ENCODE assay signal across 11 cellular contexts in genomic region chr1:91440845-91441244, GRCh38. TPM values are rescaled to one million over a fixed set of nuclear protein-coding genes. Genes with fewer than 3 reads are reported as not detected.
DNase-seq lines count a peak whose midpoint lies in the region; ATAC-seq and TF ChIP-seq lines count a peak whose summit lies in the region.
"Had no signal": no experiment of that assay in that cellular context is flagged by ENCODE, and none has a peak within 500 bp of the region (broad histone marks: within the 10 kb centered on the region; RNA-seq: fewer than 3 reads in every experiment).

No MANE protein-coding gene starts in this region.

- WGBS in aorta, 2 donors, result 74% methylated on average over 1 of the region's 1 CpG

- peaks cover 2% of the 10 kb centered on the region for H3K9me3 ChIP-seq in aorta (ENCODE audit: control insufficient read depth, low read length)

- H3K4me3 ChIP-seq in HFF-Myc (replicated peaks; ENCODE audit: low read depth, low read length), result no peak overlapping the region
- no peak overlapping the region for H3K4me3 ChIP-seq in fibroblast of the aortic adventitia (ENCODE audit: low read depth, low read length)
- no peak overlapping the region for H3K4me3 ChIP-seq in aorta (ENCODE audit: low read length in 2 of 2)

- H3K27me3 ChIP-seq in aorta (ENCODE audit: control insufficient read depth in 1 of 2, insufficient read depth in 2 of 2, low read length in 1 of 2), result no peaks in the 10 kb centered on the region

- ATAC-seq in GM21367 (IDR thresholded peaks at IDR 0.05; ENCODE audit: unreplicated experiment) (no peak), aorta (ENCODE audit: low FRiP score) (no peak)
- ATAC-seq: activated CD4-positive, CD25-positive, alpha-beta regulatory T cell treated with anti-CD3 and anti-CD28 coated beads, Interleukin-2, amount 50 U/mL, for 24 hours had no signal

- POLR2A ChIA-PET in RWPE1 (lab: Yijun Ruan, JAX; ENCODE audit: low non-redundant PET), result no interaction called here

- DNase-seq in COLO829 (ENCODE audit: low spot score), result peak; percentile 33
- DNase-seq in HFF-Myc (ENCODE audit: extremely low read depth, low read depth), result no peak
- peak; percentile 17 for DNase-seq in RWPE1 (ENCODE audit: low spot score)
- DNase-seq in fibroblast of the aortic adventitia (ENCODE audit: low read depth), result peak; percentile 31
- DNase-seq in NCI-H2171 (lab: John Stamatoyannopoulos, UW), result no peak
- DNase-seq in aorta, result no peak
- DNase-seq in stimulated activated CD4-positive, alpha-beta T cell treated with anti-CD3 and anti-CD28 coated beads, Interleukin-4, amount 100 ng/mL, for 1 hour, result no peak
- DNase-seq: activated naive CD8-positive, alpha-beta T cell treated with anti-CD3 and anti-CD28 coated beads, Interleukin-2, amount 10 ng/mL, durations not matched to agents 7 days and 5 days; NCI-H510A had no signal

- TF ChIP-seq CTCF in HFF-Myc (IDR thresholded peaks at IDR 0.05; ENCODE audit: low read depth, low read length, missing control alignments) (peak; percentile 10), RWPE1 (conservative IDR thresholded peaks at IDR 0.05; ENCODE audit: low read depth) (peak; percentile 40), fibroblast of the aortic adventitia (IDR thresholded peaks at IDR 0.05; ENCODE audit: insufficient read depth, low read length) (peak; percentile 24)

- no peaks in the 10 kb centered on the region for H3K4me1 ChIP-seq in aorta (ENCODE audit: control insufficient read depth in 1 of 2, insufficient read depth in 2 of 2, low read length in 2 of 2)

- no peaks in the 10 kb centered on the region for H3K36me3 ChIP-seq in aorta (ENCODE audit: control insufficient read depth in 1 of 2, insufficient read depth in 2 of 2, low read length in 1 of 2)

- CTCF ChIA-PET in RWPE1 (lab: Yijun Ruan, JAX), result no interaction called here

- intact Hi-C loops in aorta (cut with DNase I), result no loop called here

- no peak overlapping the region for H3K27ac ChIP-seq in RWPE1
- no peak overlapping the region for H3K27ac ChIP-seq in aorta (ENCODE audit: low read depth in 1 of 2, low read length in 2 of 2)

RNA-seq across cellular contexts. Expression of gene HFM1, which starts 36.2 kb away (rescaled TPM):
- total RNA-seq in fibroblast of the aortic adventitia (ENCODE audit: low replicate concordance) (0.49 and 2.0 TPM in 2 replicates), aorta (1 to 10 TPM; 1.2 to 3.0 TPM)
- polyA plus RNA-seq in aorta, result not detected
- total RNA-seq: activated naive CD8-positive, alpha-beta T cell treated with anti-CD3 and anti-CD28 coated beads, Interleukin-2, amount 10 ng/mL, durations not matched to agents 7 days and 5 days had no signal

RNA-seq across cellular contexts. Expression of gene CDC7, which starts 59.8 kb away (rescaled TPM):
- total RNA-seq in fibroblast of the aortic adventitia (ENCODE audit: low replicate concordance), result 3.8 and 15.5 TPM in 2 replicates
- 1 to 10 TPM; 1.6 to 3.9 TPM for total RNA-seq in aorta
- polyA plus RNA-seq in aorta, result under 1 TPM; 0.13 to 0.87 TPM

Comparison
In these comparisons a context has a peak if more than half of its experiments do, and no peak if none do; other contexts are left out.
1. DNase-seq: peak in COLO829 (single experiment), RWPE1 (single experiment) and fibroblast of the aortic adventitia (single experiment); none in HFF-Myc (single experiment), NCI-H2171 (single experiment), aorta (0 of 2) and stimulated activated CD4-positive, alpha-beta T cell treated with anti-CD3 and anti-CD28 coated beads, Interleukin-4, amount 100 ng/mL, for 1 hour (single experiment).
2. Peak in every context shown above with its lines, with median percentiles within 50 percentile points of each other: CTCF ChIP-seq.